In the genomic region with DNA sequence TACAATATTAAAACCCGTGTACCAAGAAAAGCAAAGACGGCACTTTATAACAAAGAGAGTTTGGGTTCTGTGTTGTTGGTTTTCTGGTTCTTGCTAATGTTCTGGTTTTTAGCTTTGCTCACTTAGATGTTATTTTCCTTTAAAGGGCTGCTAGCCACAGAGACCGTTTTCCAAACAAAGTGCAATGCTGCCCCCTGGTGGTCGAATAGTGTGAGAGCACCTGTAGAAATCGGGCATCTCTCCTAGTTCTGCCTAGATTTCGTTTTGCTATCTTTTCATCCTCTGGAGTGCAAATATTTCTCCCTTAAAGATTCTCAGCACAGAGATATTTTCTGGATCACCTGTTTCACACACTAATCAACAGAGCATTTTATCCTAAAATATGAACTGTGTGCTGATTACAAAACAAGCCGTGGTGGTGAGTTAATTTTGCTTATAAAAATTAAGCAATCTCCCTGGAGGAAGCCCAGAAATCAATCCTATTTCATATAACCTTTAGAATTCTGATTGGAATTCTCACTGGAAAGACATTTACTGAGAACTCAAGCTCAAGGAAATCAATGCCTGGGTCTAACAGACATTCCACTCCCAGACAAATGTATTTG, we compare ENCODE assay signal across 8 cellular contexts.
A peak's percentile ranks its signal among the peaks of the same experiment; 100 is the strongest.
DNase-seq lines count a peak whose midpoint lies in the region; ATAC-seq and TF ChIP-seq lines count a peak whose summit lies in the region.

No MANE protein-coding gene starts in this region.

- no peak overlapping the region for H3K4me3 Mint-ChIP-seq in T-helper 17 cell

- TF ChIP-seq CTCF in GM13976 (IDR thresholded peaks at IDR 0.05; ENCODE audit: borderline replicate concordance, control extremely low read depth, extremely low read depth, insufficient read depth, missing control alignments) (peak; percentile 71), left ventricle myocardium inferior (IDR thresholded peaks at IDR 0.05; ENCODE audit: borderline replicate concordance) (peak; percentile 93), sigmoid colon (IDR thresholded peaks at IDR 0.05) (peak; percentile 50 to 91 (median 85))

- peak; percentile 90 for ATAC-seq in HG02678 (IDR thresholded peaks at IDR 0.05; ENCODE audit: unreplicated experiment)
- peak; percentile 56 for ATAC-seq in T-helper 17 cell
- no peak for ATAC-seq in HG02571 (IDR thresholded peaks at IDR 0.05; ENCODE audit: unreplicated experiment)

- DNase-seq in GM13976 (ENCODE audit: low spot score) (peak; percentile 56), NCI-H1417 (lab: John Stamatoyannopoulos, UW) (peak; percentile 65 to 94 (median 80)), T-helper 17 cell (peak; percentile 29 to 56 (median 54)), amygdala (lab: John Stamatoyannopoulos, UW) (peak in 55 of 56 donors; percentile 5 to 94 (median 66)), left ventricle myocardium inferior (peak; percentile 76), sigmoid colon (peak; percentile 89)

- H3K4me3 ChIP-seq in left ventricle myocardium inferior (no peak overlapping the region), sigmoid colon (no peak overlapping the region)

- H3K9me3 ChIP-seq in T-helper 17 cell (ENCODE audit: control insufficient read depth, low read length, poor library complexity, severe bottlenecking) (no peaks in the 10 kb centered on the region), left ventricle myocardium inferior (replicated peaks) (no peaks in the 10 kb centered on the region), sigmoid colon (peaks cover 0 to 3% (median 0%) of the 10 kb centered on the region in 4 donors)

- H3K4me1 Mint-ChIP-seq in T-helper 17 cell: peaks cover 3% of the 10 kb centered on the region

- H3K36me3 ChIP-seq in left ventricle myocardium inferior (no peaks in the 10 kb centered on the region), sigmoid colon (no peaks in the 10 kb centered on the region)

- peaks cover 2% of the 10 kb centered on the region for H3K36me3 Mint-ChIP-seq in T-helper 17 cell (ENCODE audit: low read depth)

- no peaks in the 10 kb centered on the region for H3K27me3 ChIP-seq in left ventricle myocardium inferior (ENCODE audit: low read depth)
- no peaks in the 10 kb centered on the region for H3K27me3 ChIP-seq in sigmoid colon

- in situ Hi-C loops in GM13976 (cut with MboI; ENCODE audit: low sequenced_read_pairs, unreplicated experiment): no loop called here

- no peak overlapping the region for H3K27ac ChIP-seq in left ventricle myocardium inferior (replicated peaks)
- no peak overlapping the region for H3K27ac ChIP-seq in sigmoid colon

- H3K4me1 ChIP-seq in left ventricle myocardium inferior (peaks cover 25% of the 10 kb centered on the region), sigmoid colon (peaks cover 0 to 29% (median 13%) of the 10 kb centered on the region in 4 donors)

- peaks cover 46% of the 10 kb centered on the region for H3K27me3 Mint-ChIP-seq in T-helper 17 cell

- no peak overlapping the region for H3K27ac Mint-ChIP-seq in T-helper 17 cell

- TF ChIP-seq POLR2A in sigmoid colon (IDR thresholded peaks at IDR 0.05): no peak

- intact Hi-C loops in left ventricle myocardium inferior (cut with micrococcal nuclease) (loop anchor here (5.0 kb wide), 1 partner anchor 644 kb away; no protein-coding TSS in a partner anchor), sigmoid colon (cut with DNase I) (loop anchor here (1.0 to 10.0 kb wide), 6 partner anchors 254 to 1554 kb away; a partner anchor contains a TSS)

- no peak for TF ChIP-seq EP300 in sigmoid colon (IDR thresholded peaks at IDR 0.05)

- WGBS in sigmoid colon, 2 donors: 9 to 15% methylated on average over 7 of the region's 7 CpGs
